22 cellular contexts compared by ENCODE assay signal in genomic region chr1:109589177-109589576, GRCh38. TPM values are rescaled to one million over a fixed set of nuclear protein-coding genes. Genes with fewer than 3 reads are reported as not detected.
A peak's percentile ranks its signal among the peaks of the same experiment; 100 is the strongest.
DNase-seq lines count a peak whose midpoint lies in the region; ATAC-seq and TF ChIP-seq lines count a peak whose summit lies in the region.
"Had no signal": no experiment of that assay in that cellular context is flagged by ENCODE, and none has a peak within 500 bp of the region (broad histone marks: within the 10 kb centered on the region; RNA-seq: fewer than 3 reads in every experiment).

No MANE protein-coding gene starts in this region.

- H3K36me3 ChIP-seq in breast epithelium: no peaks in the 10 kb centered on the region

- no peak for TF ChIP-seq POLR2A in breast epithelium (IDR thresholded peaks at IDR 0.05)

- H3K27ac ChIP-seq in coronary artery (no peak overlapping the region), breast epithelium (no peak overlapping the region)
- H3K27ac ChIP-seq: A549; BLaER1 treated with 17β-estradiol and CSF1 and Interleukin-3, amounts not matched to agents 10 nM and 100 nM had no signal

- no peak overlapping the region for H3K4me3 ChIP-seq in coronary artery
- no peak overlapping the region for H3K4me3 ChIP-seq in breast epithelium
- H3K4me3 ChIP-seq: A549; BLaER1 treated with 17β-estradiol and CSF1 and Interleukin-3, amounts not matched to agents 10 nM and 100 nM had no signal

- H3K36me3 Mint-ChIP-seq in activated naive CD8-positive, alpha-beta T cell: peaks cover 7% of the 10 kb centered on the region
- peaks cover 50% of the 10 kb centered on the region for H3K36me3 Mint-ChIP-seq in activated naive CD8-positive, alpha-beta T cell treated with anti-CD3 and anti-CD28 coated beads, Interleukin-2, amount 50 U/mL, for 24 hours (ENCODE audit: low read depth)
- peaks cover 20% of the 10 kb centered on the region for H3K36me3 Mint-ChIP-seq in T-helper 17 cell (ENCODE audit: low read depth)
- H3K36me3 Mint-ChIP-seq in stimulated activated memory B cell treated with anti-CD40 and anti-IgM and Interleukin-4, amounts not matched to agents 10 μg/mL and 1 μg/mL and 100 μg/mL, for 72 hours: peaks cover 74% of the 10 kb centered on the region

- H3K9me3 Mint-ChIP-seq in activated naive CD8-positive, alpha-beta T cell (ENCODE audit: low read depth): no peaks in the 10 kb centered on the region
- no peaks in the 10 kb centered on the region for H3K9me3 Mint-ChIP-seq in activated naive CD8-positive, alpha-beta T cell treated with anti-CD3 and anti-CD28 coated beads, Interleukin-2, amount 50 U/mL, for 24 hours
- H3K9me3 Mint-ChIP-seq in stimulated activated memory B cell treated with anti-CD40 and anti-IgM and Interleukin-4, amounts not matched to agents 10 μg/mL and 1 μg/mL and 100 μg/mL, for 72 hours: no peaks in the 10 kb centered on the region

- H3K4me3 Mint-ChIP-seq in activated naive CD8-positive, alpha-beta T cell: no peak overlapping the region
- H3K4me3 Mint-ChIP-seq in activated naive CD8-positive, alpha-beta T cell treated with anti-CD3 and anti-CD28 coated beads, Interleukin-2, amount 50 U/mL, for 24 hours: no peak overlapping the region
- no peak overlapping the region for H3K4me3 Mint-ChIP-seq in T-helper 17 cell
- H3K4me3 Mint-ChIP-seq in stimulated activated memory B cell treated with anti-CD40 and anti-IgM and Interleukin-4, amounts not matched to agents 10 μg/mL and 1 μg/mL and 100 μg/mL, for 72 hours: no peak overlapping the region

- intact Hi-C loops in breast epithelium (cut with DNase I; ENCODE audit: low total_unique reads): no loop called here

- H3K4me1 Mint-ChIP-seq in activated naive CD8-positive, alpha-beta T cell (ENCODE audit: low read depth): no peaks in the 10 kb centered on the region
- H3K4me1 Mint-ChIP-seq in activated naive CD8-positive, alpha-beta T cell treated with anti-CD3 and anti-CD28 coated beads, Interleukin-2, amount 50 U/mL, for 24 hours: peaks cover 3% of the 10 kb centered on the region
- peaks cover 19% of the 10 kb centered on the region for H3K4me1 Mint-ChIP-seq in T-helper 17 cell
- H3K4me1 Mint-ChIP-seq in stimulated activated memory B cell treated with anti-CD40 and anti-IgM and Interleukin-4, amounts not matched to agents 10 μg/mL and 1 μg/mL and 100 μg/mL, for 72 hours: no peaks in the 10 kb centered on the region

- no peaks in the 10 kb centered on the region for H3K27me3 Mint-ChIP-seq in activated naive CD8-positive, alpha-beta T cell
- H3K27me3 Mint-ChIP-seq in activated naive CD8-positive, alpha-beta T cell treated with anti-CD3 and anti-CD28 coated beads, Interleukin-2, amount 50 U/mL, for 24 hours: no peaks in the 10 kb centered on the region
- H3K27me3 Mint-ChIP-seq in T-helper 17 cell: no peaks in the 10 kb centered on the region
- H3K27me3 Mint-ChIP-seq in stimulated activated memory B cell treated with anti-CD40 and anti-IgM and Interleukin-4, amounts not matched to agents 10 μg/mL and 1 μg/mL and 100 μg/mL, for 72 hours: no peaks in the 10 kb centered on the region

- no peak for ATAC-seq in activated naive CD8-positive, alpha-beta T cell treated with anti-CD3 and anti-CD28 coated beads, Interleukin-2, amount 50 U/mL, for 24 hours
- ATAC-seq in T-helper 17 cell: no peak
- ATAC-seq in left lobe of liver: peak; percentile 76
- no peak for ATAC-seq in stimulated activated memory B cell treated with anti-CD40 and anti-IgM and Interleukin-4, amounts not matched to agents 10 μg/mL and 1 μg/mL and 100 μg/mL, for 72 hours
- no peak for ATAC-seq in GM18502 (IDR thresholded peaks at IDR 0.05; ENCODE audit: poor library complexity, unreplicated experiment)
- ATAC-seq: A549 had no signal

- TF ChIP-seq CTCF in coronary artery (IDR thresholded peaks at IDR 0.05) (no peak), breast epithelium (IDR thresholded peaks at IDR 0.05) (no peak)

- H3K9me3 ChIP-seq in T-helper 17 cell (ENCODE audit: control insufficient read depth, low read length, poor library complexity, severe bottlenecking) (no peaks in the 10 kb centered on the region), breast epithelium (no peaks in the 10 kb centered on the region)
- H3K9me3 ChIP-seq: A549; BLaER1 treated with 17β-estradiol and CSF1 and Interleukin-3, amounts not matched to agents 10 nM and 100 nM had no signal

- no peak for DNase-seq in activated naive CD8-positive, alpha-beta T cell treated with anti-CD3 and anti-CD28 coated beads, Interleukin-2, amount 50 U/mL, for 24 hours
- DNase-seq in T-helper 17 cell: no peak
- DNase-seq in left lobe of liver (ENCODE audit: low spot score): no peak
- no peak for DNase-seq in coronary artery (ENCODE audit: low spot score)
- DNase-seq in breast epithelium (ENCODE audit: low spot score in 2 of 2): no peak
- DNase-seq: COR-L47, H7, IMR-90, Kasumi-1, MM.1S, NCI-H187, NCI-H2171, NCI-H446, NCI-H69, SHP77 had no signal

- H3K27ac Mint-ChIP-seq in activated naive CD8-positive, alpha-beta T cell: peak overlapping the region; percentile 28
- no peak overlapping the region for H3K27ac Mint-ChIP-seq in activated naive CD8-positive, alpha-beta T cell treated with anti-CD3 and anti-CD28 coated beads, Interleukin-2, amount 50 U/mL, for 24 hours
- peak overlapping the region; percentile 84 for H3K27ac Mint-ChIP-seq in T-helper 17 cell
- peak overlapping the region; percentile 0 for H3K27ac Mint-ChIP-seq in stimulated activated memory B cell treated with anti-CD40 and anti-IgM and Interleukin-4, amounts not matched to agents 10 μg/mL and 1 μg/mL and 100 μg/mL, for 72 hours

- no peaks in the 10 kb centered on the region for H3K4me1 ChIP-seq in breast epithelium
- H3K4me1 ChIP-seq: A549; BLaER1 treated with 17β-estradiol and CSF1 and Interleukin-3, amounts not matched to agents 10 nM and 100 nM had no signal

- H3K27me3 ChIP-seq in breast epithelium: no peaks in the 10 kb centered on the region
- H3K27me3 ChIP-seq: BLaER1 treated with 17β-estradiol and CSF1 and Interleukin-3, amounts not matched to agents 10 nM and 100 nM had no signal

RNA-seq across cellular contexts. Expression of gene GNAT2, which starts 30.2 kb away (rescaled TPM):
- total RNA-seq in T-helper 17 cell (not detected), left lobe of liver (0.25 TPM), breast epithelium (not detected)
- total RNA-seq: H7, HT-29 had no signal

RNA-seq across cellular contexts. Expression of gene AMPD2, which starts 30.5 kb away (rescaled TPM):
- total RNA-seq in T-helper 17 cell (100 to 1,000 TPM; 471 to 552 TPM), left lobe of liver (56.1 TPM), breast epithelium (10 to 100 TPM; 21.3 to 68.2 (median 47.4) TPM)

RNA-seq across cellular contexts. Expression of gene GNAI3, which starts 40.8 kb away (rescaled TPM):
- total RNA-seq in T-helper 17 cell: 1 to 10 TPM; 7.8 to 8.8 TPM
- 2.5 TPM for total RNA-seq in left lobe of liver
- total RNA-seq in breast epithelium: 1 to 10 TPM; 5.9 to 6.9 (median 6.2) TPM

RNA-seq across cellular contexts. Expression of gene GPR61, which starts 49.5 kb away (rescaled TPM):
- total RNA-seq in T-helper 17 cell (under 1 TPM; 0.20 to 0.65 TPM), left lobe of liver (not detected), breast epithelium (not detected)
- total RNA-seq: Daoy, HT-29, IMR-90 had no signal
